1 cellular context compared by ENCODE assay signal in the genomic region with DNA sequence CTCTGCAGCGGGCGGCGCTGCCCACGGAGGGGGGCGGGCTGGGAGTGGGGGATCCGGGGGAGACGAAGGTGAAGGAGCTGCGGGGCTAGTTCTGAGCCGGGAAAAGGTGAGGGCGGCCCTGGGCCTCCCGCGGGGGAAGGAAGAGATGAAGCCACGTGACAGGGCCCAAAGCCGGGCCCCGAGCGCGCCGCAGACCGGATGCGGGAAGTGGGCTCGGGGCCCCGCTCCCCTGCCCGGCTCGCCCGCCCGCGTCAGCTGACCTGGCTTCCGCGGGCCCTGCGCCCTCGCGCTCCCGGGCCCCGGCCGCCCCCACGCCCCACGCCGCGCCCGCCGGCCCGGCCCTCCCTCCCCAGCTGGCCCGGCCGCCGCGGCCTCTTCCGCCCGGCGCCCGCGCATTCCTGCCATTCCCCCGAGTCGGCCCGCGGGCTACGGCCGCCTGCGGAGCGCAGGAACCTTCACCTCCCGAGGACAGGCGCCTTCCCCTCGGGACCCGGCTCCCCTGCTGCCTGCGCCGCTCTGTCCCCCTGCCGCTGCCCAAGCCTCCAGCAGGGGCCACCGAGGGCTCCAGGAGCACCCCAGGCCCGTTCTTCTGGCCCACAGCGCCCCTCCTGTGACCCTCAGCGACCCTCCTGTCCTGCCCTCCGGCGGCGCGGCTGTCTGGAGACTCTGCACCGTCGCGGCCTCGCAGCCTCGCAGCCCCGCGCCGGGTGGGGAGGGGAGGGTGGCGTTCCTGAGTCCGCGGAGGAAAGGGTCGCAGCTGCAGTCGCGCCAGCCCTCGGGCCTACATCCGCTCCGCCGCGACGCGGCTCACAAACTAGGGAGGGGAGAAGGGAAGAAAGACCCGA.
TF ChIP-seq lines count a peak whose summit lies in the region.

No MANE protein-coding gene starts in this region.

TF ChIP-seq in K562, 482 proteins besides CTCF, POLR2A, EP300 and RAD21 (continued from another document and continues in another):
- TF ChIP-seq, protein P1, sequence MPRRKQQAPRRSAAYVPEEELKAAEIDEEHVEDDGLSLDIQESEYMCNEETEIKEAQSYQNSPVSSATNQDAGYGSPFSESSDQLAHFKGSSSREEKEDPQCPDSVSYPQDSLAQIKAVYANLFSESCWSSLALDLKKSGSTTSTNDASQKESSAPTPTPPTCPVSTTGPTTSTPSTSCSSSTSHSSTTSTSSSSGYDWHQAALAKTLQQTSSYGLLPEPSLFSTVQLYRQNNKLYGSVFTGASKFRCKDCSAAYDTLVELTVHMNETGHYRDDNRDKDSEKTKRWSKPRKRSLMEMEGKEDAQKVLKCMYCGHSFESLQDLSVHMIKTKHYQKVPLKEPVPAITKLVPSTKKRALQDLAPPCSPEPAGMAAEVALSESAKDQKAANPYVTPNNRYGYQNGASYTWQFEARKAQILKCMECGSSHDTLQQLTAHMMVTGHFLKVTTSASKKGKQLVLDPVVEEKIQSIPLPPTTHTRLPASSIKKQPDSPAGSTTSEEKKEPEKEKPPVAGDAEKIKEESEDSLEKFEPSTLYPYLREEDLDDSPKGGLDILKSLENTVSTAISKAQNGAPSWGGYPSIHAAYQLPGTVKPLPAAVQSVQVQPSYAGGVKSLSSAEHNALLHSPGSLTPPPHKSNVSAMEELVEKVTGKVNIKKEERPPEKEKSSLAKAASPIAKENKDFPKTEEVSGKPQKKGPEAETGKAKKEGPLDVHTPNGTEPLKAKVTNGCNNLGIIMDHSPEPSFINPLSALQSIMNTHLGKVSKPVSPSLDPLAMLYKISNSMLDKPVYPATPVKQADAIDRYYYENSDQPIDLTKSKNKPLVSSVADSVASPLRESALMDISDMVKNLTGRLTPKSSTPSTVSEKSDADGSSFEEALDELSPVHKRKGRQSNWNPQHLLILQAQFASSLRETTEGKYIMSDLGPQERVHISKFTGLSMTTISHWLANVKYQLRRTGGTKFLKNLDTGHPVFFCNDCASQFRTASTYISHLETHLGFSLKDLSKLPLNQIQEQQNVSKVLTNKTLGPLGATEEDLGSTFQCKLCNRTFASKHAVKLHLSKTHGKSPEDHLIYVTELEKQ (CRISPR knock-in tag; IDR thresholded peaks at IDR 0.05) = no peak
- TF ChIP-seq ZNF197 (CRISPR knock-in tag; IDR thresholded peaks at IDR 0.05; ENCODE audit: low read depth) (no peak), RBFOX2 (IDR thresholded peaks at IDR 0.05; ENCODE audit: low read depth, low read length) (peak; percentile 91), JUNB (CRISPR knock-in tag; conservative IDR thresholded peaks at IDR 0.05) (no peak), MEF2D (tag; conservative IDR thresholded peaks at IDR 0.05; ENCODE audit: low read depth) (no peak), ZNF586 (CRISPR knock-in tag; conservative IDR thresholded peaks at IDR 0.05) (no peak), SRSF9 (IDR thresholded peaks at IDR 0.05; ENCODE audit: borderline replicate concordance, low read depth, low read length) (no peak), ZFP91 (CRISPR knock-in tag; IDR thresholded peaks at IDR 0.05) (peak; percentile 49; the same call in 1 of the 2 replicates), THAP12 (CRISPR knock-in tag; IDR thresholded peaks at IDR 0.05) (peak; percentile 49; the same call in 1 of the 2 replicates), MLLT1 (IDR thresholded peaks at IDR 0.05) (no peak), TEAD1 (CRISPR knock-in tag; IDR thresholded peaks at IDR 0.05) (peak in 1 of 2 experiments; percentile 75; a peak in 2 of 4 replicates), CGGBP1 (CRISPR knock-in tag; IDR thresholded peaks at IDR 0.05) (no peak), DPF2 (IDR thresholded peaks at IDR 0.05) (peak; percentile 14; the same call in 1 of the 2 replicates), COPS2 (conservative IDR thresholded peaks at IDR 0.05) (no peak), NFRKB (IDR thresholded peaks at IDR 0.05; ENCODE audit: low read depth) (no peak), ZNF263 (CRISPR knock-in tag; IDR thresholded peaks at IDR 0.05; ENCODE audit: borderline replicate concordance) (no peak), SIRT6 (IDR thresholded peaks at IDR 0.05; ENCODE audit: low read depth, low read length) (no peak), ZBTB7A (IDR thresholded peaks at IDR 0.05; ENCODE audit: borderline replicate concordance, control insufficient read depth, low read depth, low read length) (peak; percentile 91), TSC22D4 (tag; IDR thresholded peaks at IDR 0.05) (no peak), HDAC1 (IDR thresholded peaks at IDR 0.05) (no peak), MCM5 (IDR thresholded peaks at IDR 0.05; ENCODE audit: low read depth) (no peak), ZNF347 (CRISPR knock-in tag; IDR thresholded peaks at IDR 0.05; ENCODE audit: low read depth) (no peak), ATF1 (CRISPR knock-in tag; IDR thresholded peaks at IDR 0.05) (no peak), ATF1 (tag; IDR thresholded peaks at IDR 0.05) (0 out of 2 replicates have a peak, but pooled peaks have one; percentile 26), TAF15 (IDR thresholded peaks at IDR 0.05; ENCODE audit: low read depth, low read length) (no peak), HLTF (IDR thresholded peaks at IDR 0.05) (peak; percentile 96), MTA3 (IDR thresholded peaks at IDR 0.05; ENCODE audit: borderline replicate concordance) (no peak), U2AF2 (optimal IDR thresholded peaks at IDR 0.05; ENCODE audit: low read depth, low read length) (no peak), PHF8 (IDR thresholded peaks at IDR 0.05; ENCODE audit: borderline replicate concordance, low read length) (peak; percentile 74; the same call in 1 of the 2 replicates), MECOM (CRISPR knock-in tag; IDR thresholded peaks at IDR 0.05) (no peak)
- TF ChIP-seq, protein P2, sequence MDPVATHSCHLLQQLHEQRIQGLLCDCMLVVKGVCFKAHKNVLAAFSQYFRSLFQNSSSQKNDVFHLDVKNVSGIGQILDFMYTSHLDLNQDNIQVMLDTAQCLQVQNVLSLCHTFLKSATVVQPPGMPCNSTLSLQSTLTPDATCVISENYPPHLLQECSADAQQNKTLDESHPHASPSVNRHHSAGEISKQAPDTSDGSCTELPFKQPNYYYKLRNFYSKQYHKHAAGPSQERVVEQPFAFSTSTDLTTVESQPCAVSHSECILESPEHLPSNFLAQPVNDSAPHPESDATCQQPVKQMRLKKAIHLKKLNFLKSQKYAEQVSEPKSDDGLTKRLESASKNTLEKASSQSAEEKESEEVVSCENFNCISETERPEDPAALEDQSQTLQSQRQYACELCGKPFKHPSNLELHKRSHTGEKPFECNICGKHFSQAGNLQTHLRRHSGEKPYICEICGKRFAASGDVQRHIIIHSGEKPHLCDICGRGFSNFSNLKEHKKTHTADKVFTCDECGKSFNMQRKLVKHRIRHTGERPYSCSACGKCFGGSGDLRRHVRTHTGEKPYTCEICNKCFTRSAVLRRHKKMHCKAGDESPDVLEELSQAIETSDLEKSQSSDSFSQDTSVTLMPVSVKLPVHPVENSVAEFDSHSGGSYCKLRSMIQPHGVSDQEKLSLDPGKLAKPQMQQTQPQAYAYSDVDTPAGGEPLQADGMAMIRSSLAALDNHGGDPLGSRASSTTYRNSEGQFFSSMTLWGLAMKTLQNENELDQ (CRISPR knock-in tag; IDR thresholded peaks at IDR 0.05; ENCODE audit: borderline replicate concordance) = no peak
- TF ChIP-seq, protein P3, sequence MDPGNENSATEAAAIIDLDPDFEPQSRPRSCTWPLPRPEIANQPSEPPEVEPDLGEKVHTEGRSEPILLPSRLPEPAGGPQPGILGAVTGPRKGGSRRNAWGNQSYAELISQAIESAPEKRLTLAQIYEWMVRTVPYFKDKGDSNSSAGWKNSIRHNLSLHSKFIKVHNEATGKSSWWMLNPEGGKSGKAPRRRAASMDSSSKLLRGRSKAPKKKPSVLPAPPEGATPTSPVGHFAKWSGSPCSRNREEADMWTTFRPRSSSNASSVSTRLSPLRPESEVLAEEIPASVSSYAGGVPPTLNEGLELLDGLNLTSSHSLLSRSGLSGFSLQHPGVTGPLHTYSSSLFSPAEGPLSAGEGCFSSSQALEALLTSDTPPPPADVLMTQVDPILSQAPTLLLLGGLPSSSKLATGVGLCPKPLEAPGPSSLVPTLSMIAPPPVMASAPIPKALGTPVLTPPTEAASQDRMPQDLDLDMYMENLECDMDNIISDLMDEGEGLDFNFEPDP (CRISPR knock-in tag; IDR thresholded peaks at IDR 0.05) = 0 out of 2 replicates have a peak, but pooled peaks have one; percentile 10
- TF ChIP-seq, protein P4, sequence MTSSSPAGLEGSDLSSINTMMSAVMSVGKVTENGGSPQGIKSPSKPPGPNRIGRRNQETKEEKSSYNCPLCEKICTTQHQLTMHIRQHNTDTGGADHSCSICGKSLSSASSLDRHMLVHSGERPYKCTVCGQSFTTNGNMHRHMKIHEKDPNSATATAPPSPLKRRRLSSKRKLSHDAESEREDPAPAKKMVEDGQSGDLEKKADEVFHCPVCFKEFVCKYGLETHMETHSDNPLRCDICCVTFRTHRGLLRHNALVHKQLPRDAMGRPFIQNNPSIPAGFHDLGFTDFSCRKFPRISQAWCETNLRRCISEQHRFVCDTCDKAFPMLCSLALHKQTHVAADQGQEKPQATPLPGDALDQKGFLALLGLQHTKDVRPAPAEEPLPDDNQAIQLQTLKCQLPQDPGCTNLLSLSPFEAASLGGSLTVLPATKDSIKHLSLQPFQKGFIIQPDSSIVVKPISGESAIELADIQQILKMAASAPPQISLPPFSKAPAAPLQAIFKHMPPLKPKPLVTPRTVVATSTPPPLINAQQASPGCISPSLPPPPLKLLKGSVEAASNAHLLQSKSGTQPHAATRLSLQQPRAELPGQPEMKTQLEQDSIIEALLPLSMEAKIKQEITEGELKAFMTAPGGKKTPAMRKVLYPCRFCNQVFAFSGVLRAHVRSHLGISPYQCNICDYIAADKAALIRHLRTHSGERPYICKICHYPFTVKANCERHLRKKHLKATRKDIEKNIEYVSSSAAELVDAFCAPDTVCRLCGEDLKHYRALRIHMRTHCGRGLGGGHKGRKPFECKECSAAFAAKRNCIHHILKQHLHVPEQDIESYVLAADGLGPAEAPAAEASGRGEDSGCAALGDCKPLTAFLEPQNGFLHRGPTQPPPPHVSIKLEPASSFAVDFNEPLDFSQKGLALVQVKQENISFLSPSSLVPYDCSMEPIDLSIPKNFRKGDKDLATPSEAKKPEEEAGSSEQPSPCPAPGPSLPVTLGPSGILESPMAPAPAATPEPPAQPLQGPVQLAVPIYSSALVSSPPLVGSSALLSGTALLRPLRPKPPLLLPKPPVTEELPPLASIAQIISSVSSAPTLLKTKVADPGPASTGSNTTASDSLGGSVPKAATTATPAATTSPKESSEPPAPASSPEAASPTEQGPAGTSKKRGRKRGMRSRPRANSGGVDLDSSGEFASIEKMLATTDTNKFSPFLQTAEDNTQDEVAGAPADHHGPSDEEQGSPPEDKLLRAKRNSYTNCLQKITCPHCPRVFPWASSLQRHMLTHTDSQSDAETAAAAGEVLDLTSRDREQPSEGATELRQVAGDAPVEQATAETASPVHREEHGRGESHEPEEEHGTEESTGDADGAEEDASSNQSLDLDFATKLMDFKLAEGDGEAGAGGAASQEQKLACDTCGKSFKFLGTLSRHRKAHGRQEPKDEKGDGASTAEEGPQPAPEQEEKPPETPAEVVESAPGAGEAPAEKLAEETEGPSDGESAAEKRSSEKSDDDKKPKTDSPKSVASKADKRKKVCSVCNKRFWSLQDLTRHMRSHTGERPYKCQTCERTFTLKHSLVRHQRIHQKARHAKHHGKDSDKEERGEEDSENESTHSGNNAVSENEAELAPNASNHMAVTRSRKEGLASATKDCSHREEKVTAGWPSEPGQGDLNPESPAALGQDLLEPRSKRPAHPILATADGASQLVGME (CRISPR knock-in tag; IDR thresholded peaks at IDR 0.05) = no peak
- TF ChIP-seq, protein P5, sequence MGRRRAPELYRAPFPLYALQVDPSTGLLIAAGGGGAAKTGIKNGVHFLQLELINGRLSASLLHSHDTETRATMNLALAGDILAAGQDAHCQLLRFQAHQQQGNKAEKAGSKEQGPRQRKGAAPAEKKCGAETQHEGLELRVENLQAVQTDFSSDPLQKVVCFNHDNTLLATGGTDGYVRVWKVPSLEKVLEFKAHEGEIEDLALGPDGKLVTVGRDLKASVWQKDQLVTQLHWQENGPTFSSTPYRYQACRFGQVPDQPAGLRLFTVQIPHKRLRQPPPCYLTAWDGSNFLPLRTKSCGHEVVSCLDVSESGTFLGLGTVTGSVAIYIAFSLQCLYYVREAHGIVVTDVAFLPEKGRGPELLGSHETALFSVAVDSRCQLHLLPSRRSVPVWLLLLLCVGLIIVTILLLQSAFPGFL (CRISPR knock-in tag; IDR thresholded peaks at IDR 0.05) = 0 out of 2 replicates have a peak, but pooled peaks have one; percentile 67
